ENCODE assay signal across 30 cellular contexts in the genomic region with DNA sequence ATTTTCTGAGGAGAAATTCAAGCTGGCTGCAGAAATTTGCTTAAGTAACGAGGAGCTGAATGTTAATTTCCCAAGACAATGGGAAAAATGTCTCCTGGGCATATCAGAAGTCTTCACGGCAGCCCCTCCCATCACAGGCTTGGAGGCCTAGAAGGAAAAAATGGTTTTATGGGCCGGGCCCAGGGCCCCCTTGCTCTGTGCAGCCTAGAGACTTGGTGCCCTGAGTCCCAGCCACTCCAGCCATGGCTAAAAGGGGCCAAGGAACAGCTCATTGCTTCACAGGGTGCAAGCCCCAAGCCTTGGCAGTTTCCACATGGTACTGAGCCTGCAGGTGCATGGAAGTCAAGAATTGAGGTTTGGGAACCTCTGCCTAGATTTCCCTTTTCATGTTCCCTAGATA.
"Had no signal": no experiment of that assay in that cellular context is flagged by ENCODE, and none has a peak within 500 bp of the region (broad histone marks: within the 10 kb centered on the region; RNA-seq: fewer than 3 reads in every experiment).

No MANE protein-coding gene starts in this region.

- ATAC-seq: activated CD4-positive, CD25-positive, alpha-beta regulatory T cell treated with anti-CD3 and anti-CD28 coated beads, Interleukin-2, amount 50 U/mL, for 24 hours; activated CD8-positive, alpha-beta T cell treated with anti-CD3 and anti-CD28 coated beads for 36 hours; activated T-cell treated with anti-CD3 and anti-CD28 coated beads, Interleukin-2, amount 50 U/mL, for 4 hours; activated T-helper 17 cell treated with anti-CD3 and anti-CD28 coated beads, Interleukin-2, amount 50 U/mL, for 72 hours; effector memory CD8-positive, alpha-beta T cell; gastroesophageal sphincter; T-helper 17 cell had no signal

- H3K27me3 ChIP-seq: brain microvascular endothelial cell, dorsolateral prefrontal cortex, esophagus squamous epithelium, gastroesophageal sphincter had no signal

- DNase-seq: activated B cell treated with CpG ODN at 0.5 μM for 24 hours; activated CD4-positive, alpha-beta T cell treated with anti-CD3 and anti-CD28 coated beads for 48 hours; activated CD4-positive, alpha-beta T cell treated with anti-CD3 and anti-CD28 coated beads, Interleukin-2, amount 50 U/mL, for 1 hour; activated CD4-positive, alpha-beta T cell treated with anti-CD3 and anti-CD28 coated beads, Interleukin-2, amount 50 U/mL, for 48 hours; activated CD8-positive, alpha-beta memory T cell treated with anti-CD3 and anti-CD28 coated beads for 24 hours; activated CD8-positive, alpha-beta T cell treated with anti-CD3 and anti-CD28 coated beads for 36 hours; activated effector memory CD4-positive, alpha-beta T cell treated with Interleukin-2 at 50 U/mL for 16 hours; activated gamma-delta T cell treated with Interleukin-2 at 50 U/mL for 16 hours; activated naive CD4-positive, alpha-beta T cell treated with anti-CD3 and anti-CD28 coated beads, Interleukin-2, amount 50 U/mL, for 16 hours; activated naive CD4-positive, alpha-beta T cell treated with Interleukin-2 at 50 U/mL for 16 hours; activated T-cell treated with anti-CD3 and anti-CD28 coated beads, Interleukin-2, amount 50 U/mL, for 4 hours; amniotic stem cell; anterior cingulate cortex; brain microvascular endothelial cell; effector memory CD8-positive, alpha-beta T cell; esophagus squamous epithelium; T-helper 1 cell; T-helper 17 cell; T1000; WERI-Rb-1 had no signal

- H3K9me3 ChIP-seq: gastroesophageal sphincter had no signal

- H3K4me1 ChIP-seq: esophagus squamous epithelium, gastroesophageal sphincter had no signal

- H3K4me3 ChIP-seq: coronary artery, dorsolateral prefrontal cortex, esophagus squamous epithelium, gastroesophageal sphincter had no signal

- H3K27ac ChIP-seq: brain microvascular endothelial cell, coronary artery, dorsolateral prefrontal cortex, epithelial cell of prostate, esophagus squamous epithelium, gastroesophageal sphincter, WERI-Rb-1 had no signal

- FAIRE-seq: astrocyte, bronchial epithelial cell, endometrium, endothelial cell of umbilical vein had no signal

- H3K36me3 ChIP-seq: brain microvascular endothelial cell, esophagus squamous epithelium, gastroesophageal sphincter, WERI-Rb-1 had no signal
